Comparison of ENCODE assay signal across 7 cellular contexts in genomic region chr7:121994625-121995410, GRCh38.
A peak's percentile ranks its signal among the peaks of the same experiment; 100 is the strongest.
DNase-seq lines count a peak whose midpoint lies in the region; ATAC-seq and TF ChIP-seq lines count a peak whose summit lies in the region.

No MANE protein-coding gene starts in this region.

- no peaks in the 10 kb centered on the region for H3K9me2 ChIP-seq in GM23338 (ENCODE audit: insufficient read depth)
- no peaks in the 10 kb centered on the region for H3K9me2 ChIP-seq in OCI-LY7 (ENCODE audit: insufficient read depth, low read length)

- peak; percentile 87 for DNase-seq in GM23338 (ENCODE audit: low spot score)
- peak; percentile 57 for DNase-seq in Jurkat, Clone E6-1 (ENCODE audit: low read depth, low spot score)
- peak; percentile 60 for DNase-seq in OCI-LY7 (ENCODE audit: low spot score)
- peak; percentile 30 for DNase-seq in activated naive CD8-positive, alpha-beta T cell treated with anti-CD3 and anti-CD28 coated beads for 36 hours
- DNase-seq in cardiac muscle cell (ENCODE audit: low read depth in 1 of 2, low spot score in 1 of 2), result peak; percentile 79 to 90
- DNase-seq in putamen (ENCODE audit: low spot score), result peak; percentile 52

- no peak overlapping the region for H3K4me2 ChIP-seq in GM23338
- no peak overlapping the region for H3K4me2 ChIP-seq in OCI-LY7 (ENCODE audit: low read length)

- H4K20me1 ChIP-seq in GM23338 (replicated peaks; ENCODE audit: insufficient read depth), result no peaks in the 10 kb centered on the region
- no peaks in the 10 kb centered on the region for H4K20me1 ChIP-seq in OCI-LY7 (ENCODE audit: insufficient read depth, low read length)

- no peak overlapping the region for H3K4me3 Mint-ChIP-seq in GM23338
- H3K4me3 Mint-ChIP-seq in activated naive CD8-positive, alpha-beta T cell treated with anti-CD3 and anti-CD28 coated beads for 36 hours, result no peak overlapping the region

- H3K27me3 ChIP-seq in GM23338 (ENCODE audit: insufficient read depth) (no peaks in the 10 kb centered on the region), cardiac muscle cell (no peaks in the 10 kb centered on the region)

- peaks cover 12% of the 10 kb centered on the region; the same call in 1 of the 2 replicates for H3K36me3 ChIP-seq in GM23338 (ENCODE audit: insufficient read depth)
- H3K36me3 ChIP-seq in OCI-LY7 (ENCODE audit: insufficient read depth, low read length), result no peaks in the 10 kb centered on the region; the same call in 1 of the 2 replicates
- no peaks in the 10 kb centered on the region for H3K36me3 ChIP-seq in cardiac muscle cell

- intact Hi-C loops in OCI-LY7 (cut with micrococcal nuclease; ENCODE audit: unreplicated experiment), result loop anchor here (2.0 to 10.0 kb wide), 2 partner anchors 242 to 630 kb away; no protein-coding TSS in a partner anchor

- CTCF ChIA-PET in OCI-LY7 (lab: Charles Lee; ENCODE audit: unreplicated experiment), result interaction anchor here (0.6 kb wide), 3 partner anchors 39 to 404 kb away, joined by 3 read pairs; no protein-coding TSS in a partner anchor

- H3K4me1 Mint-ChIP-seq in GM23338, result peaks cover 7% of the 10 kb centered on the region; the same call in 2 of the 3 replicates
- no peaks in the 10 kb centered on the region for H3K4me1 Mint-ChIP-seq in activated naive CD8-positive, alpha-beta T cell treated with anti-CD3 and anti-CD28 coated beads for 36 hours

- H3K36me3 Mint-ChIP-seq in GM23338 (ENCODE audit: low read depth), result peaks cover 64% of the 10 kb centered on the region; the same call in 2 of the 3 replicates
- H3K36me3 Mint-ChIP-seq in activated naive CD8-positive, alpha-beta T cell treated with anti-CD3 and anti-CD28 coated beads for 36 hours, result no peaks in the 10 kb centered on the region

- H3K4me1 ChIP-seq in GM23338 (ENCODE audit: insufficient read depth), result no peaks in the 10 kb centered on the region
- no peaks in the 10 kb centered on the region for H3K4me1 ChIP-seq in OCI-LY7 (ENCODE audit: insufficient read depth, low read length, poor library complexity, severe bottlenecking)
- H3K4me1 ChIP-seq in cardiac muscle cell (ENCODE audit: low read depth), result no peaks in the 10 kb centered on the region

- H2AFZ ChIP-seq in GM23338 (no peak overlapping the region), OCI-LY7 (ENCODE audit: low read length) (no peak overlapping the region; the same call in 1 of the 2 replicates)

- TF ChIP-seq CTCF in GM12872 (IDR thresholded peaks at IDR 0.05; ENCODE audit: insufficient read depth, low read depth, low read length) (peak; percentile 70), GM23338 (conservative IDR thresholded peaks at IDR 0.05; ENCODE audit: low read depth in 2 of 2) (peak; percentile 86 to 89), OCI-LY7 (conservative IDR thresholded peaks at IDR 0.05; ENCODE audit: low read length) (peak; percentile 84), cardiac muscle cell (IDR thresholded peaks at IDR 0.05; ENCODE audit: low read depth, low read length) (peak; percentile 73)

- H3K27ac Mint-ChIP-seq in GM23338, result no peak overlapping the region
- no peak overlapping the region for H3K27ac Mint-ChIP-seq in activated naive CD8-positive, alpha-beta T cell treated with anti-CD3 and anti-CD28 coated beads for 36 hours

- no peaks in the 10 kb centered on the region for H3F3A ChIP-seq in GM23338 (replicated peaks; ENCODE audit: low read depth)

- H3K27ac ChIP-seq in GM23338 (ENCODE audit: low read depth) (no peak overlapping the region), OCI-LY7 (ENCODE audit: low read depth, low read length, poor library complexity, severe bottlenecking) (no peak overlapping the region), cardiac muscle cell (no peak overlapping the region)

- H3K27me3 Mint-ChIP-seq in GM23338 (ENCODE audit: insufficient read depth, low read depth, poor library complexity), result no peaks in the 10 kb centered on the region
- H3K27me3 Mint-ChIP-seq in activated naive CD8-positive, alpha-beta T cell treated with anti-CD3 and anti-CD28 coated beads for 36 hours, result no peaks in the 10 kb centered on the region

- H3K79me2 ChIP-seq in GM23338 (replicated peaks; ENCODE audit: insufficient read depth) (no peaks in the 10 kb centered on the region), OCI-LY7 (ENCODE audit: insufficient read depth, low read depth, low read length) (no peaks in the 10 kb centered on the region)

- BruUV-seq in OCI-LY7 (replicated peaks; lab: Mats Ljungman, UMichigan), result no TSS peak

- peak; percentile 92 for ATAC-seq in GM23338

- POLR2A ChIA-PET in OCI-LY7 (lab: Charles Lee), result interaction anchor here (0.6 to 1.8 kb wide), 3 partner anchors 9 to 523 kb away, joined by 3 to 4 read pairs (median 4); no protein-coding TSS in a partner anchor

- H3K4me3 ChIP-seq in GM23338 (no peak overlapping the region), OCI-LY7 (ENCODE audit: low read depth, low read length, poor library complexity, severe bottlenecking) (no peak overlapping the region), cardiac muscle cell (no peak overlapping the region)
- H3K4me3 ChIP-seq in Jurkat, Clone E6-1 (ENCODE audit: low read length), result no peak overlapping the region

- H3K9me3 Mint-ChIP-seq in GM23338, result peaks cover 2% of the 10 kb centered on the region; the same call in 1 of the 3 replicates
- no peaks in the 10 kb centered on the region for H3K9me3 Mint-ChIP-seq in activated naive CD8-positive, alpha-beta T cell treated with anti-CD3 and anti-CD28 coated beads for 36 hours

- H3K9me3 ChIP-seq in OCI-LY7 (ENCODE audit: low read length) (no peaks in the 10 kb centered on the region), cardiac muscle cell (ENCODE audit: low read depth) (no peaks in the 10 kb centered on the region)

TF ChIP-seq in GM23338, 12 proteins besides CTCF, POLR2A, EP300 and RAD21:
- TF ChIP-seq JUNB (IDR thresholded peaks at IDR 0.05; ENCODE audit: unreplicated experiment), result no peak

Comparison
In these comparisons a context has a peak if more than half of its experiments do, and no peak if none do; other contexts are left out.
1. DNase-seq: peak in every context shown above with its lines; median percentile 87 in GM23338; 84 in cardiac muscle cell; 60 in OCI-LY7; 57 in Jurkat, Clone E6-1; 52 in putamen; 30 in activated naive CD8-positive, alpha-beta T cell treated with anti-CD3 and anti-CD28 coated beads for 36 hours.